ENCODE assay signal across 40 cellular contexts in genomic region chr1:219201656-219202055, GRCh38.
"Had no signal": no experiment of that assay in that cellular context is flagged by ENCODE, and none has a peak within 500 bp of the region (broad histone marks: within the 10 kb centered on the region; RNA-seq: fewer than 3 reads in every experiment).

No MANE protein-coding gene starts in this region.

- H3K36me3 ChIP-seq: adrenal gland, breast epithelium, cardiac muscle cell, WERI-Rb-1 had no signal

- H3K27ac ChIP-seq: adrenal gland, breast epithelium, cardiac muscle cell, coronary artery, dorsolateral prefrontal cortex, foreskin keratinocyte, gastrocnemius medialis, heart left ventricle, WERI-Rb-1 had no signal

- H3K27me3 Mint-ChIP-seq: activated B cell treated with CpG ODN at 0.5 μM for 24 hours; activated CD8-positive, alpha-beta T cell treated with anti-CD3 and anti-CD28 coated beads for 36 hours; activated naive CD4-positive, alpha-beta T cell treated with anti-CD3 and anti-CD28 coated beads, Interleukin-2, amount 50 U/mL, for 24 hours; activated naive CD8-positive, alpha-beta T cell treated with anti-CD3 and anti-CD28 coated beads for 36 hours; activated naive CD8-positive, alpha-beta T cell treated with anti-CD3 and anti-CD28 coated beads, Interleukin-2, amount 50 U/mL, for 24 hours; brain; dendritic cell treated with granulocyte-macrophage colony-stimulating factor and Interleukin-4, amounts not matched to agents 40 ng/mL and 50 ng/mL, for 4 days; T-helper 17 cell had no signal

- H3K4me3 Mint-ChIP-seq: activated B cell treated with CpG ODN at 0.5 μM for 24 hours; activated CD8-positive, alpha-beta T cell treated with anti-CD3 and anti-CD28 coated beads for 36 hours; activated naive CD4-positive, alpha-beta T cell treated with anti-CD3 and anti-CD28 coated beads for 36 hours; activated naive CD4-positive, alpha-beta T cell treated with anti-CD3 and anti-CD28 coated beads, Interleukin-2, amount 50 U/mL, for 24 hours; activated naive CD8-positive, alpha-beta T cell treated with anti-CD3 and anti-CD28 coated beads for 36 hours; activated naive CD8-positive, alpha-beta T cell treated with anti-CD3 and anti-CD28 coated beads, Interleukin-2, amount 50 U/mL, for 24 hours; activated T-helper 1 cell treated with anti-CD3 and anti-CD28 coated beads, Interleukin-12 subunit alpha, Interleukin-12 subunit beta, Interleukin-2, Interleukin-4 antibody, amounts not matched to agents 30 ng/mL and 10 ng/mL and 1 ng/mL, durations not matched to agents 14 hours and 24 hours and 36 hours; brain; dendritic cell treated with granulocyte-macrophage colony-stimulating factor and Interleukin-4, amounts not matched to agents 40 ng/mL and 50 ng/mL, for 4 days; endodermal cell; T-helper 17 cell; T-helper 2 cell treated with Interferon-gamma antibody and Interleukin-4, amounts not matched to agents 5 μg/mL and 100 μg/mL, for 36 hours had no signal

- H3K9me3 ChIP-seq: adrenal gland, breast epithelium, gastrocnemius medialis had no signal

- DNase-seq: activated B cell treated with CpG ODN at 0.5 μM for 24 hours; activated CD4-positive, alpha-beta T cell treated with anti-CD3 and anti-CD28 coated beads for 48 hours; activated CD4-positive, alpha-beta T cell treated with anti-CD3 and anti-CD28 coated beads, Interleukin-2, amount 50 U/mL, for 1 hour; activated CD4-positive, alpha-beta T cell treated with anti-CD3 and anti-CD28 coated beads, Interleukin-2, amount 50 U/mL, for 48 hours; activated CD8-positive, alpha-beta memory T cell treated with anti-CD3 and anti-CD28 coated beads for 24 hours; activated CD8-positive, alpha-beta memory T cell treated with anti-CD3 and anti-CD28 coated beads, Interleukin-2, amount 50 U/mL, for 4 hours; activated CD8-positive, alpha-beta T cell treated with anti-CD3 and anti-CD28 coated beads for 36 hours; activated effector memory CD4-positive, alpha-beta T cell treated with anti-CD3 and anti-CD28 coated beads, Interleukin-2, amount 50 U/mL, for 16 hours; activated naive CD4-positive, alpha-beta T cell treated with anti-CD3 and anti-CD28 coated beads for 36 hours; activated naive CD8-positive, alpha-beta T cell treated with anti-CD3 and anti-CD28 coated beads for 36 hours; activated naive CD8-positive, alpha-beta T cell treated with anti-CD3 and anti-CD28 coated beads, Interleukin-2, amount 50 U/mL, for 24 hours; activated T-cell treated with anti-CD3 and anti-CD28 coated beads, Interleukin-2, amount 50 U/mL, for 1 hour; activated T-cell treated with anti-CD3 and anti-CD28 coated beads, Interleukin-2, amount 50 U/mL, for 48 hours; adrenal gland; amygdala; aorta; central memory CD4-positive, alpha-beta T cell; cerebellar nuclear complex; dorsolateral prefrontal cortex; effector memory CD4-positive, alpha-beta T cell; endodermal cell; foreskin keratinocyte; gastrocnemius medialis; glutamatergic neuron; heart left ventricle; T-helper 1 cell; T-helper 17 cell; T1000; WERI-Rb-1 had no signal

- H3K4me1 ChIP-seq: breast epithelium, foreskin keratinocyte, gastrocnemius medialis had no signal

- H3K27ac Mint-ChIP-seq: activated B cell treated with CpG ODN at 0.5 μM for 24 hours; activated CD8-positive, alpha-beta T cell treated with anti-CD3 and anti-CD28 coated beads for 36 hours; activated naive CD4-positive, alpha-beta T cell treated with anti-CD3 and anti-CD28 coated beads for 36 hours; activated naive CD4-positive, alpha-beta T cell treated with anti-CD3 and anti-CD28 coated beads, Interleukin-2, amount 50 U/mL, for 24 hours; activated naive CD8-positive, alpha-beta T cell treated with anti-CD3 and anti-CD28 coated beads for 36 hours; activated naive CD8-positive, alpha-beta T cell treated with anti-CD3 and anti-CD28 coated beads, Interleukin-2, amount 50 U/mL, for 24 hours; activated T-helper 1 cell treated with anti-CD3 and anti-CD28 coated beads, Interleukin-12 subunit alpha, Interleukin-12 subunit beta, Interleukin-2, Interleukin-4 antibody, amounts not matched to agents 30 ng/mL and 10 ng/mL and 1 ng/mL, durations not matched to agents 14 hours and 24 hours and 36 hours; activated T-helper 2 cell treated with anti-CD3 and anti-CD28 coated beads, Interferon-gamma antibody, Interleukin-2, Interleukin-4, amounts not matched to agents 10 μg/mL and 5 μg/mL and 100 μg/mL, durations not matched to agents 14 hours and 24 hours and 36 hours; brain; dendritic cell treated with granulocyte-macrophage colony-stimulating factor and Interleukin-4, amounts not matched to agents 40 ng/mL and 50 ng/mL, for 4 days; endodermal cell; T-helper 17 cell; T-helper 2 cell treated with Interferon-gamma antibody and Interleukin-4, amounts not matched to agents 5 μg/mL and 100 μg/mL, for 36 hours had no signal

- H3K9me3 Mint-ChIP-seq: activated B cell treated with CpG ODN at 0.5 μM for 24 hours; activated CD8-positive, alpha-beta T cell treated with anti-CD3 and anti-CD28 coated beads for 36 hours; activated naive CD4-positive, alpha-beta T cell treated with anti-CD3 and anti-CD28 coated beads for 36 hours; activated naive CD4-positive, alpha-beta T cell treated with anti-CD3 and anti-CD28 coated beads, Interleukin-2, amount 50 U/mL, for 24 hours; activated naive CD8-positive, alpha-beta T cell treated with anti-CD3 and anti-CD28 coated beads for 36 hours; activated naive CD8-positive, alpha-beta T cell treated with anti-CD3 and anti-CD28 coated beads, Interleukin-2, amount 50 U/mL, for 24 hours; activated T-helper 1 cell treated with anti-CD3 and anti-CD28 coated beads, Interleukin-12 subunit alpha, Interleukin-12 subunit beta, Interleukin-2, Interleukin-4 antibody, amounts not matched to agents 30 ng/mL and 10 ng/mL and 1 ng/mL, durations not matched to agents 14 hours and 24 hours and 36 hours; activated T-helper 2 cell treated with anti-CD3 and anti-CD28 coated beads, Interferon-gamma antibody, Interleukin-2, Interleukin-4, amounts not matched to agents 10 μg/mL and 5 μg/mL and 100 μg/mL, durations not matched to agents 14 hours and 24 hours and 36 hours; dendritic cell treated with granulocyte-macrophage colony-stimulating factor and Interleukin-4, amounts not matched to agents 40 ng/mL and 50 ng/mL, for 4 days; endodermal cell; T-helper 2 cell treated with Interferon-gamma antibody and Interleukin-4, amounts not matched to agents 5 μg/mL and 100 μg/mL, for 36 hours had no signal

- ATAC-seq: activated CD4-positive, CD25-positive, alpha-beta regulatory T cell treated with anti-CD3 and anti-CD28 coated beads, Interleukin-2, amount 50 U/mL, for 24 hours; activated CD8-positive, alpha-beta T cell treated with anti-CD3 and anti-CD28 coated beads for 36 hours; activated naive CD8-positive, alpha-beta T cell treated with anti-CD3 and anti-CD28 coated beads, Interleukin-2, amount 50 U/mL, for 24 hours; esophagus mucosa; foreskin keratinocyte; gastrocnemius medialis; heart left ventricle; T-helper 17 cell had no signal

- H3K27me3 ChIP-seq: adrenal gland, breast epithelium, cardiac muscle cell, dorsolateral prefrontal cortex, foreskin keratinocyte, gastrocnemius medialis, heart left ventricle had no signal

- H3K4me3 ChIP-seq: adrenal gland, breast epithelium, cardiac muscle cell, coronary artery, dorsolateral prefrontal cortex, gastrocnemius medialis, heart left ventricle had no signal

- H3K4me1 Mint-ChIP-seq: activated naive CD8-positive, alpha-beta T cell treated with anti-CD3 and anti-CD28 coated beads for 36 hours; activated naive CD8-positive, alpha-beta T cell treated with anti-CD3 and anti-CD28 coated beads, Interleukin-2, amount 50 U/mL, for 24 hours; brain; endodermal cell had no signal
